Comparison of ENCODE assay signal across 1 cellular context in genomic region chr12:78118036-78118435, GRCh38.
TF ChIP-seq lines count a peak whose summit lies in the region.

No MANE protein-coding gene starts in this region.

TF ChIP-seq in WTC11, 78 proteins besides CTCF, POLR2A, EP300 and RAD21 (continued from another document):
- TF ChIP-seq ARID4B (CRISPR knock-in tag; IDR thresholded peaks at IDR 0.05; ENCODE audit: borderline replicate concordance), result no peak
- TF ChIP-seq FOXP1 (CRISPR knock-in tag; IDR thresholded peaks at IDR 0.05; ENCODE audit: borderline replicate concordance), result no peak
- no peak for TF ChIP-seq ZNF416 (CRISPR knock-in tag; IDR thresholded peaks at IDR 0.05)
- no peak for TF ChIP-seq OVOL2 (CRISPR knock-in tag; IDR thresholded peaks at IDR 0.05; ENCODE audit: borderline replicate concordance)
- TF ChIP-seq HMGXB4 (CRISPR knock-in tag; IDR thresholded peaks at IDR 0.05), result no peak
